ENCODE assay signal across 25 cellular contexts in genomic region chr10:105969884-105970377, GRCh38.
"Had no signal": no experiment of that assay in that cellular context is flagged by ENCODE, and none has a peak within 500 bp of the region (broad histone marks: within the 10 kb centered on the region; RNA-seq: fewer than 3 reads in every experiment).

No MANE protein-coding gene starts in this region.

- H3K9me3 ChIP-seq: body of pancreas, gastroesophageal sphincter, heart left ventricle, neutrophil, ovary, prostate gland, thyroid gland had no signal

- H3K27ac Mint-ChIP-seq: activated CD4-positive, alpha-beta T cell treated with anti-CD3 and anti-CD28 coated beads, Interleukin-2, amount 10 ng/mL, durations not matched to agents 7 days and 5 days; activated CD8-positive, alpha-beta memory T cell treated with anti-CD3 and anti-CD28 coated beads, Interleukin-2, amount 10 ng/mL, durations not matched to agents 7 days and 5 days; activated CD8-positive, alpha-beta T cell treated with anti-CD3 and anti-CD28 coated beads for 36 hours; activated naive CD4-positive, alpha-beta T cell treated with anti-CD3 and anti-CD28 coated beads, Interleukin-2, amount 50 U/mL, for 24 hours; mesothelial cell of epicardium; naive thymus-derived CD8-positive, alpha-beta T cell had no signal

- H3K9me3 Mint-ChIP-seq: activated CD4-positive, alpha-beta T cell treated with anti-CD3 and anti-CD28 coated beads, Interleukin-2, amount 10 ng/mL, durations not matched to agents 7 days and 5 days; activated CD8-positive, alpha-beta T cell treated with anti-CD3 and anti-CD28 coated beads for 36 hours; activated naive CD4-positive, alpha-beta T cell treated with anti-CD3 and anti-CD28 coated beads, Interleukin-2, amount 50 U/mL, for 24 hours; mesothelial cell of epicardium had no signal

- ATAC-seq: activated CD4-positive, CD25-positive, alpha-beta regulatory T cell treated with anti-CD3 and anti-CD28 coated beads, Interleukin-2, amount 50 U/mL, for 24 hours; activated CD8-positive, alpha-beta memory T cell treated with anti-CD3 and anti-CD28 coated beads, Interleukin-2, amount 10 ng/mL, durations not matched to agents 7 days and 5 days; activated CD8-positive, alpha-beta T cell treated with anti-CD3 and anti-CD28 coated beads for 36 hours; body of pancreas; gastroesophageal sphincter; heart left ventricle; left cardiac atrium; naive thymus-derived CD8-positive, alpha-beta T cell; right cardiac atrium; stimulated activated naive CD8-positive, alpha-beta T cell treated with anti-CD3 and anti-CD28 coated beads, Interleukin-15, Interleukin-2, amounts not matched to agents 100 U/mL and 50 U/mL, for 24 hours had no signal

- DNase-seq: activated CD4-positive, alpha-beta T cell treated with anti-CD3 and anti-CD28 coated beads, Interleukin-2, amount 10 ng/mL, durations not matched to agents 7 days and 5 days; activated CD8-positive, alpha-beta memory T cell treated with anti-CD3 and anti-CD28 coated beads, Interleukin-2, amount 10 ng/mL, durations not matched to agents 7 days and 5 days; activated CD8-positive, alpha-beta T cell treated with anti-CD3 and anti-CD28 coated beads for 36 hours; activated gamma-delta T cell treated with Interleukin-2 at 50 U/mL for 16 hours; activated T-cell treated with anti-CD3 and anti-CD28 coated beads for 4 hours; anterior cingulate cortex; body of pancreas; heart left ventricle; islet precursor cell; left cardiac atrium; naive thymus-derived CD8-positive, alpha-beta T cell; ovary; right cardiac atrium; stimulated activated CD4-positive, alpha-beta T cell treated with anti-CD3 and anti-CD28 coated beads, Interleukin-4, amount 100 ng/mL, for 4 hours; stimulated activated naive CD8-positive, alpha-beta T cell treated with anti-CD3 and anti-CD28 coated beads, Interleukin-15, Interleukin-2, amounts not matched to agents 100 U/mL and 50 U/mL, for 24 hours; thyroid gland had no signal

- H3K4me1 ChIP-seq: body of pancreas, prostate gland, thyroid gland had no signal

- H3K4me1 Mint-ChIP-seq: activated CD4-positive, alpha-beta T cell treated with anti-CD3 and anti-CD28 coated beads, Interleukin-2, amount 10 ng/mL, durations not matched to agents 7 days and 5 days; activated CD8-positive, alpha-beta memory T cell treated with anti-CD3 and anti-CD28 coated beads, Interleukin-2, amount 10 ng/mL, durations not matched to agents 7 days and 5 days; activated naive CD4-positive, alpha-beta T cell treated with anti-CD3 and anti-CD28 coated beads, Interleukin-2, amount 50 U/mL, for 24 hours; naive thymus-derived CD8-positive, alpha-beta T cell had no signal

- H3K27me3 ChIP-seq: body of pancreas, gastroesophageal sphincter, heart left ventricle, neutrophil, ovary, thyroid gland had no signal

- H3K4me3 ChIP-seq: body of pancreas, gastroesophageal sphincter, heart left ventricle, lung, ovary, prostate gland, thyroid gland had no signal

- H3K4me3 Mint-ChIP-seq: activated CD4-positive, alpha-beta T cell treated with anti-CD3 and anti-CD28 coated beads, Interleukin-2, amount 10 ng/mL, durations not matched to agents 7 days and 5 days; activated CD8-positive, alpha-beta memory T cell treated with anti-CD3 and anti-CD28 coated beads, Interleukin-2, amount 10 ng/mL, durations not matched to agents 7 days and 5 days; activated CD8-positive, alpha-beta T cell treated with anti-CD3 and anti-CD28 coated beads for 36 hours; activated naive CD4-positive, alpha-beta T cell treated with anti-CD3 and anti-CD28 coated beads, Interleukin-2, amount 50 U/mL, for 24 hours; mesothelial cell of epicardium; naive thymus-derived CD8-positive, alpha-beta T cell had no signal

- H3K36me3 ChIP-seq: gastroesophageal sphincter, heart left ventricle, neutrophil, ovary, prostate gland, thyroid gland had no signal

- H3K27me3 Mint-ChIP-seq: activated CD4-positive, alpha-beta T cell treated with anti-CD3 and anti-CD28 coated beads, Interleukin-2, amount 10 ng/mL, durations not matched to agents 7 days and 5 days; activated CD8-positive, alpha-beta memory T cell treated with anti-CD3 and anti-CD28 coated beads, Interleukin-2, amount 10 ng/mL, durations not matched to agents 7 days and 5 days; activated CD8-positive, alpha-beta T cell treated with anti-CD3 and anti-CD28 coated beads for 36 hours had no signal

- H3K36me3 Mint-ChIP-seq: activated CD8-positive, alpha-beta memory T cell treated with anti-CD3 and anti-CD28 coated beads, Interleukin-2, amount 10 ng/mL, durations not matched to agents 7 days and 5 days; activated naive CD4-positive, alpha-beta T cell treated with anti-CD3 and anti-CD28 coated beads, Interleukin-2, amount 50 U/mL, for 24 hours; mesothelial cell of epicardium; naive thymus-derived CD8-positive, alpha-beta T cell had no signal

- H3K27ac ChIP-seq: body of pancreas, epithelial cell of prostate, gastroesophageal sphincter, heart left ventricle, neutrophil, ovary, prostate gland, thyroid gland, VCaP had no signal
